11 cellular contexts compared by ENCODE assay signal in genomic region chr21:42040411-42041180, GRCh38. TPM values are rescaled to one million over a fixed set of nuclear protein-coding genes. Genes with fewer than 3 reads are reported as not detected.
A peak's percentile ranks its signal among the peaks of the same experiment; 100 is the strongest.
DNase-seq lines count a peak whose midpoint lies in the region; ATAC-seq and TF ChIP-seq lines count a peak whose summit lies in the region.
"Had no signal": no experiment of that assay in that cellular context is flagged by ENCODE, and none has a peak within 500 bp of the region (broad histone marks: within the 10 kb centered on the region; RNA-seq: fewer than 3 reads in every experiment).

No MANE protein-coding gene starts in this region.

- ATAC-seq in Right ventricle myocardium superior (ENCODE audit: poor library complexity) (peak; percentile 55), lower lobe of right lung (peak; percentile 65 to 73), GM18517 (IDR thresholded peaks at IDR 0.05; ENCODE audit: unreplicated experiment) (no peak), HG02623 (IDR thresholded peaks at IDR 0.05; ENCODE audit: unreplicated experiment) (no peak)
- ATAC-seq in CD4-positive, alpha-beta T cell (ENCODE audit: poor library complexity) = no peak

- no peaks in the 10 kb centered on the region for H3K79me2 ChIP-seq in mammary epithelial cell (ENCODE audit: insufficient read depth, low read length)

- H3K27ac Mint-ChIP-seq in CD4-positive, alpha-beta T cell = no peak overlapping the region
- H3K27ac Mint-ChIP-seq: activated B cell treated with CpG ODN at 0.5 μM for 24 hours had no signal

- H3K4me3 ChIP-seq in mammary epithelial cell (replicated peaks in 1 of 3; ENCODE audit: insufficient read depth in 1 of 3, low read depth in 2 of 3, low read length in 3 of 3) = no peak overlapping the region
- H3K4me3 ChIP-seq in lower lobe of right lung = no peak overlapping the region

- TF ChIP-seq CTCF in mammary epithelial cell (conservative IDR thresholded peaks at IDR 0.05 in 1 of 2, IDR thresholded peaks at IDR 0.05 in 1 of 2; ENCODE audit: extremely low read depth in 1 of 2, insufficient read depth in 1 of 2, low read depth in 1 of 2, low read length in 2 of 2) (no peak), lower lobe of right lung (IDR thresholded peaks at IDR 0.05) (no peak)
- no peak for TF ChIP-seq CTCF in CD4-positive, alpha-beta T cell (IDR thresholded peaks at IDR 0.05)

- H3K9ac ChIP-seq in mammary epithelial cell (ENCODE audit: insufficient read depth, low read length) = peak overlapping the region; percentile 47

- H3K4me1 Mint-ChIP-seq in CD4-positive, alpha-beta T cell (ENCODE audit: low read depth) = no peaks in the 10 kb centered on the region

- no peaks in the 10 kb centered on the region for H3K27me3 Mint-ChIP-seq in CD4-positive, alpha-beta T cell
- H3K27me3 Mint-ChIP-seq: activated B cell treated with CpG ODN at 0.5 μM for 24 hours had no signal

- H4K20me1 ChIP-seq in mammary epithelial cell (ENCODE audit: insufficient read depth, low read length) = no peaks in the 10 kb centered on the region

- H3K27ac ChIP-seq in mammary epithelial cell (ENCODE audit: insufficient read depth, low read depth, low read length) (peak overlapping the region; percentile 89), lower lobe of right lung (no peak overlapping the region)
- H3K27ac ChIP-seq in CD4-positive, alpha-beta T cell (ENCODE audit: low read depth, low read length) = no peak overlapping the region

- no peaks in the 10 kb centered on the region for H3K36me3 Mint-ChIP-seq in CD4-positive, alpha-beta T cell (ENCODE audit: low read depth)

- dilution Hi-C loops in mammary epithelial cell (cut with HindIII; ENCODE audit: low sequenced_read_pairs) = loop anchor here (5.0 kb wide), 1 partner anchor 33 kb away; no protein-coding TSS in a partner anchor

- peak overlapping the region; percentile 31 for H3K4me2 ChIP-seq in mammary epithelial cell (ENCODE audit: insufficient read depth, low read depth, low read length)

- in situ Hi-C loops in mammary epithelial cell (cut with MboI; ENCODE audit: low sequenced_read_pairs in 2 of 2) = no loop called here

- CTCF ChIA-PET in mammary epithelial cell (lab: Charles Lee; ENCODE audit: low non-redundant PET) = interaction anchor here (0.6 kb wide), 1 partner anchor 67 kb away, joined by 3 read pairs; no protein-coding TSS in a partner anchor
- CTCF ChIA-PET in CD4-positive, alpha-beta T cell (lab: Charles Lee) = interaction anchor here (1.3 kb wide), 1 partner anchor 67 kb away, joined by 3 read pairs; no protein-coding TSS in a partner anchor

- H3K9me3 ChIP-seq in mammary epithelial cell (replicated peaks; ENCODE audit: insufficient read depth, low read length) (no peaks in the 10 kb centered on the region), lower lobe of right lung (no peaks in the 10 kb centered on the region)
- no peaks in the 10 kb centered on the region for H3K9me3 ChIP-seq in CD4-positive, alpha-beta T cell (ENCODE audit: control insufficient read depth, low read length)
- H3K9me3 ChIP-seq: BE2C had no signal

- DNase-seq in Right ventricle myocardium superior (no peak), cardiac septum (ENCODE audit: low spot score) (no peak), mammary epithelial cell (peak; percentile 99), lower lobe of right lung (peak; percentile 24), NCI-H82 treated with DMSO at 0.1 percent for 48 hours (lab: John Stamatoyannopoulos, UW; ENCODE audit: unreplicated experiment) (no peak)
- DNase-seq in CD4-positive, alpha-beta T cell = no peak
- DNase-seq: activated B cell treated with CpG ODN at 0.5 μM for 24 hours; BE2C; stimulated activated CD4-positive, alpha-beta T cell treated with anti-CD3 and anti-CD28 coated beads, Interleukin-2, amount 100 ng/mL, for 48 hours had no signal

- 30% methylated on average over 18 of the region's 18 CpGs for WGBS in mammary epithelial cell (ENCODE audit: low coverage, missing lambda C conversion rate)

- H3K36me3 ChIP-seq in mammary epithelial cell (ENCODE audit: insufficient read depth, low read length) (no peaks in the 10 kb centered on the region), lower lobe of right lung (no peaks in the 10 kb centered on the region)
- H3K36me3 ChIP-seq: BE2C had no signal

- H3K4me1 ChIP-seq in mammary epithelial cell (ENCODE audit: insufficient read depth, low read length) = peaks cover 23% of the 10 kb centered on the region
- H3K4me1 ChIP-seq in lower lobe of right lung = peaks cover 15% of the 10 kb centered on the region
- H3K4me1 ChIP-seq: BE2C had no signal

- POLR2A ChIA-PET in CD4-positive, alpha-beta T cell (lab: Charles Lee) = interaction anchor here (1.3 kb wide), 1 partner anchor 22 kb away, joined by 5 read pairs; no protein-coding TSS in a partner anchor

- H3K27me3 ChIP-seq in mammary epithelial cell (ENCODE audit: insufficient read depth, low read length) (no peaks in the 10 kb centered on the region), lower lobe of right lung (ENCODE audit: low read depth) (no peaks in the 10 kb centered on the region)
- no peaks in the 10 kb centered on the region for H3K27me3 ChIP-seq in CD4-positive, alpha-beta T cell (ENCODE audit: control insufficient read depth, insufficient read depth, low read length)
- H3K27me3 ChIP-seq: BE2C had no signal

- intact Hi-C loops in Right ventricle myocardium superior (cut with DNase I) = no loop called here
- intact Hi-C loops in cardiac septum (cut with DNase I) = no loop called here
- intact Hi-C loops in mammary epithelial cell (cut with micrococcal nuclease) = loop anchor here (1.0 kb wide), 1 partner anchor 30 kb away; the partner anchor contains the start of gene ZBTB21
- intact Hi-C loops in lower lobe of right lung (cut with DNase I) = no loop called here
- intact Hi-C loops in CD4-positive, alpha-beta T cell (cut with DNase I, micrococcal nuclease) = no loop called here

- no peak overlapping the region for H3K4me3 Mint-ChIP-seq in CD4-positive, alpha-beta T cell
- H3K4me3 Mint-ChIP-seq: activated B cell treated with CpG ODN at 0.5 μM for 24 hours had no signal

- H3K9me3 Mint-ChIP-seq in CD4-positive, alpha-beta T cell = no peaks in the 10 kb centered on the region
- H3K9me3 Mint-ChIP-seq: activated B cell treated with CpG ODN at 0.5 μM for 24 hours had no signal

- peak overlapping the region; percentile 23 for H2AFZ ChIP-seq in mammary epithelial cell (ENCODE audit: low read depth, low read length)

- no TSS peak for BruUV-seq in mammary epithelial cell (replicated peaks; lab: Mats Ljungman, UMichigan)

RNA-seq across cellular contexts. Expression of gene ZBTB21, which starts 30.4 kb away (rescaled TPM):
- total RNA-seq in Right ventricle myocardium superior (5.5 TPM), cardiac septum (7.8 TPM), mammary epithelial cell (10 to 100 TPM; 16.3 to 22.4 TPM), lower lobe of right lung (15.6 TPM)
- polyA plus RNA-seq in mammary epithelial cell = 6.7 TPM
- polyA minus RNA-seq in mammary epithelial cell = 11.0 TPM
- 100 to 1,000 TPM; 132 to 139 TPM for total RNA-seq in CD4-positive, alpha-beta T cell

RNA-seq across cellular contexts. Expression of gene UMODL1, which starts 30.5 kb away (rescaled TPM):
- total RNA-seq in Right ventricle myocardium superior (0.05 TPM), cardiac septum (not detected), mammary epithelial cell (under 1 TPM in 1 of 2 donors, not detected in 1; under 0.01 TPM), lower lobe of right lung (0.50 TPM)
- not detected for polyA plus RNA-seq in mammary epithelial cell
- not detected for polyA minus RNA-seq in mammary epithelial cell
- under 1 TPM; 0.42 to 0.49 TPM for total RNA-seq in CD4-positive, alpha-beta T cell

Comparison
In these comparisons a context has a peak if more than half of its experiments do, and no peak if none do; other contexts are left out.
1. ATAC-seq: peak in Right ventricle myocardium superior (single experiment) and lower lobe of right lung (2 of 2); none in CD4-positive, alpha-beta T cell (single experiment), GM18517 (single experiment) and HG02623 (single experiment).
2. DNase-seq: peak in mammary epithelial cell (single experiment) and lower lobe of right lung (single experiment); none in Right ventricle myocardium superior (single experiment), cardiac septum (single experiment), CD4-positive, alpha-beta T cell (0 of 10) and NCI-H82 treated with DMSO at 0.1 percent for 48 hours (single experiment).